ENCODE assay signal across 1 cellular context in genomic region chr22:21567456-21568206, GRCh38.
TF ChIP-seq lines count a peak whose summit lies in the region.

Gene UBE2L3 (plus strand): TSS chr22:21567714. CDS start chr22:21567745, 31 bp downstream.

TF ChIP-seq in H1, 55 proteins besides CTCF, POLR2A, EP300 and RAD21 (continued from another document):
- TF ChIP-seq TAF1 (IDR thresholded peaks at IDR 0.05; ENCODE audit: low read depth, low read length) = peak; percentile 98
- TF ChIP-seq ASH2L (IDR thresholded peaks at IDR 0.05; ENCODE audit: low read length) = peak; percentile 44
- TF ChIP-seq CBX8 (IDR thresholded peaks at IDR 0.05; ENCODE audit: borderline replicate concordance, low read depth, low read length) = no peak
- no peak for TF ChIP-seq CBX5 (IDR thresholded peaks at IDR 0.05; ENCODE audit: low read depth, low read length)
- peak; percentile 97 for TF ChIP-seq PHF8 (conservative IDR thresholded peaks at IDR 0.05; ENCODE audit: low read depth, low read length)
- TF ChIP-seq KDM1A (IDR thresholded peaks at IDR 0.05; ENCODE audit: borderline replicate concordance, low read length) = peak; percentile 73; the same call in 1 of the 2 replicates
- no peak for TF ChIP-seq JUND (IDR thresholded peaks at IDR 0.05; ENCODE audit: low read length)
- TF ChIP-seq, protein P1, sequence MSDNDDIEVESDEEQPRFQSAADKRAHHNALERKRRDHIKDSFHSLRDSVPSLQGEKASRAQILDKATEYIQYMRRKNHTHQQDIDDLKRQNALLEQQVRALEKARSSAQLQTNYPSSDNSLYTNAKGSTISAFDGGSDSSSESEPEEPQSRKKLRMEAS (IDR thresholded peaks at IDR 0.05) = peak; percentile 32; the same call in 1 of the 2 replicates
- peak; percentile 43 for TF ChIP-seq KDM4A (IDR thresholded peaks at IDR 0.05; ENCODE audit: low read depth, low read length, severe bottlenecking)
- TF ChIP-seq POLR2AphosphoS5 (IDR thresholded peaks at IDR 0.05; ENCODE audit: low read depth, low read length) = peak; percentile 74; the same call in 1 of the 2 replicates
- peak; percentile 59; the same call in 1 of the 2 replicates for TF ChIP-seq RBBP5 (IDR thresholded peaks at IDR 0.05; ENCODE audit: borderline replicate concordance, low read depth, low read length)
- peak; percentile 49; the same call in 1 of the 2 replicates for TF ChIP-seq SP1 (IDR thresholded peaks at IDR 0.05; ENCODE audit: low read depth, low read length)
- TF ChIP-seq TBP (IDR thresholded peaks at IDR 0.05; ENCODE audit: low read depth, low read length) = peak; percentile 87
- TF ChIP-seq SP2 (IDR thresholded peaks at IDR 0.05; ENCODE audit: low read length) = no peak
- TF ChIP-seq CREB1 (IDR thresholded peaks at IDR 0.05) = no peak
- peak; percentile 85; the same call in 1 of the 2 replicates for TF ChIP-seq EGR1 (IDR thresholded peaks at IDR 0.05; ENCODE audit: borderline replicate concordance, low read depth, low read length)
- peak; percentile 91 for TF ChIP-seq TAF7 (optimal IDR thresholded peaks at IDR 0.05; ENCODE audit: borderline replicate concordance, low read depth, low read length)
